In genomic region chr21:46355161-46356004, GRCh38 we compare ENCODE assay signal across 24 cellular contexts. TPM values are rescaled to one million over a fixed set of nuclear protein-coding genes. Genes with fewer than 3 reads are reported as not detected.
DNase-seq lines count a peak whose midpoint lies in the region; ATAC-seq and TF ChIP-seq lines count a peak whose summit lies in the region.
"Had no signal": no experiment of that assay in that cellular context is flagged by ENCODE, and none has a peak within 500 bp of the region (broad histone marks: within the 10 kb centered on the region; RNA-seq: fewer than 3 reads in every experiment).

No MANE protein-coding gene starts in this region.

- TF ChIP-seq CTCF in endothelial cell (IDR thresholded peaks at IDR 0.05; ENCODE audit: unreplicated experiment) (no peak), glutamatergic neuron (IDR thresholded peaks at IDR 0.05; ENCODE audit: partially characterized antibody, unreplicated experiment) (no peak)

- ATAC-seq in T-helper 17 cell: no peak
- ATAC-seq: activated T-helper 17 cell treated with anti-CD3 and anti-CD28 coated beads, Interleukin-2, amount 50 U/mL, for 72 hours; SK-N-SH treated with all-trans-retinoic acid at 6 μM for 48 hours; stimulated activated naive B cell treated with anti-CD40 and anti-IgM and Interleukin-4, amounts not matched to agents 10 μg/mL and 1 μg/mL and 100 μg/mL, for 72 hours had no signal

- peak overlapping the region in 2 of 3 donors; percentile 31 to 85 for H3K27ac Mint-ChIP-seq in IgD-negative memory B cell
- peak overlapping the region; percentile 66 for H3K27ac Mint-ChIP-seq in T-helper 17 cell
- H3K27ac Mint-ChIP-seq in endothelial cell (ENCODE audit: unreplicated experiment): no peak overlapping the region
- no peak overlapping the region for H3K27ac Mint-ChIP-seq in glutamatergic neuron (ENCODE audit: unreplicated experiment)
- H3K27ac Mint-ChIP-seq: activated CD4-positive, alpha-beta memory T cell treated with anti-CD3 and anti-CD28 coated beads for 36 hours; activated T-helper 17 cell treated with anti-CD3 and anti-CD28 coated beads, Interleukin-2, amount 50 U/mL, for 72 hours; CD4-positive, CD25-positive, alpha-beta regulatory T cell had no signal

- peaks cover 4% of the 10 kb centered on the region for H3K36me3 Mint-ChIP-seq in IgD-negative memory B cell
- no peaks in the 10 kb centered on the region for H3K36me3 Mint-ChIP-seq in T-helper 17 cell (ENCODE audit: low read depth)
- H3K36me3 Mint-ChIP-seq in endothelial cell (ENCODE audit: low read depth, unreplicated experiment): peaks cover 37% of the 10 kb centered on the region
- H3K36me3 Mint-ChIP-seq in glutamatergic neuron (ENCODE audit: unreplicated experiment): no peaks in the 10 kb centered on the region

- DNase-seq in T-helper 17 cell (no peak), endothelial cell (ENCODE audit: low spot score) (no peak), glutamatergic neuron (no peak), erythroblast (lab: John Stamatoyannopoulos, UW) (no peak)
- peak; percentile 30 for DNase-seq in stimulated activated CD8-positive, alpha-beta memory T cell treated with anti-CD3 and anti-CD28 coated beads, Interleukin-4, amount 100 ng/mL, for 48 hours
- DNase-seq in stimulated activated naive CD4-positive, alpha-beta T cell treated with Interleukin-2 at 50 U/mL for 16 hours (lab: John Stamatoyannopoulos, UW): no peak
- DNase-seq: activated CD4-positive, alpha-beta memory T cell treated with anti-CD3 and anti-CD28 coated beads for 36 hours; activated CD4-positive, CD25-positive, alpha-beta regulatory T cell; CD4-positive, CD25-positive, alpha-beta regulatory T cell; dermis blood vessel endothelial cell; DMS153; hippocampal formation; lower lobe of right lung; NCI-H1092 treated with DMSO at 0.1 percent for 48 hours; NCI-H2029 treated with DMSO at 0.1 percent for 48 hours; NCI-H446; occipital lobe; stimulated activated naive B cell treated with anti-CD40 and anti-IgM and Interleukin-4, amounts not matched to agents 10 μg/mL and 1 μg/mL and 100 μg/mL, for 72 hours; T1000 had no signal

- no peaks in the 10 kb centered on the region for H3K9me3 Mint-ChIP-seq in IgD-negative memory B cell
- no peaks in the 10 kb centered on the region for H3K9me3 Mint-ChIP-seq in endothelial cell (ENCODE audit: unreplicated experiment)
- no peaks in the 10 kb centered on the region for H3K9me3 Mint-ChIP-seq in glutamatergic neuron (ENCODE audit: unreplicated experiment)
- H3K9me3 Mint-ChIP-seq: activated CD4-positive, alpha-beta memory T cell treated with anti-CD3 and anti-CD28 coated beads for 36 hours; activated T-helper 17 cell treated with anti-CD3 and anti-CD28 coated beads, Interleukin-2, amount 50 U/mL, for 72 hours; CD4-positive, CD25-positive, alpha-beta regulatory T cell; stimulated activated naive B cell treated with anti-CD40 and anti-IgM and Interleukin-4, amounts not matched to agents 10 μg/mL and 1 μg/mL and 100 μg/mL, for 72 hours had no signal

- no peak for TF ChIP-seq POLR2A in erythroblast (IDR thresholded peaks at IDR 0.05; ENCODE audit: low read length)

- no peaks in the 10 kb centered on the region for H3K9me3 ChIP-seq in T-helper 17 cell (ENCODE audit: control insufficient read depth, low read length, poor library complexity, severe bottlenecking)
- H3K9me3 ChIP-seq: lower lobe of right lung, right atrium auricular region, tibial nerve had no signal

- H3K27me3 Mint-ChIP-seq in IgD-negative memory B cell: no peaks in the 10 kb centered on the region
- H3K27me3 Mint-ChIP-seq in T-helper 17 cell: no peaks in the 10 kb centered on the region
- H3K27me3 Mint-ChIP-seq in endothelial cell (ENCODE audit: unreplicated experiment): peaks cover 3% of the 10 kb centered on the region
- no peaks in the 10 kb centered on the region for H3K27me3 Mint-ChIP-seq in glutamatergic neuron (ENCODE audit: unreplicated experiment)
- H3K27me3 Mint-ChIP-seq: activated CD4-positive, alpha-beta memory T cell treated with anti-CD3 and anti-CD28 coated beads for 36 hours; activated T-helper 17 cell treated with anti-CD3 and anti-CD28 coated beads, Interleukin-2, amount 50 U/mL, for 72 hours; CD4-positive, CD25-positive, alpha-beta regulatory T cell; stimulated activated naive B cell treated with anti-CD40 and anti-IgM and Interleukin-4, amounts not matched to agents 10 μg/mL and 1 μg/mL and 100 μg/mL, for 72 hours had no signal

- H3K4me1 Mint-ChIP-seq in IgD-negative memory B cell: peaks cover 10 to 14% (median 13%) of the 10 kb centered on the region in 3 donors
- peaks cover 5% of the 10 kb centered on the region for H3K4me1 Mint-ChIP-seq in T-helper 17 cell
- H3K4me1 Mint-ChIP-seq in endothelial cell (ENCODE audit: unreplicated experiment): no peaks in the 10 kb centered on the region
- no peaks in the 10 kb centered on the region for H3K4me1 Mint-ChIP-seq in glutamatergic neuron (ENCODE audit: low read depth, unreplicated experiment)
- H3K4me1 Mint-ChIP-seq: activated T-helper 17 cell treated with anti-CD3 and anti-CD28 coated beads, Interleukin-2, amount 50 U/mL, for 72 hours; stimulated activated naive B cell treated with anti-CD40 and anti-IgM and Interleukin-4, amounts not matched to agents 10 μg/mL and 1 μg/mL and 100 μg/mL, for 72 hours had no signal

- peak overlapping the region in 3 of 4 donors; percentile 3 to 65 (median 29) for H3K4me3 Mint-ChIP-seq in IgD-negative memory B cell
- no peak overlapping the region for H3K4me3 Mint-ChIP-seq in T-helper 17 cell
- peak overlapping the region; percentile 47 for H3K4me3 Mint-ChIP-seq in endothelial cell (ENCODE audit: unreplicated experiment)
- no peak overlapping the region for H3K4me3 Mint-ChIP-seq in glutamatergic neuron (ENCODE audit: unreplicated experiment)
- H3K4me3 Mint-ChIP-seq: activated CD4-positive, alpha-beta memory T cell treated with anti-CD3 and anti-CD28 coated beads for 36 hours; activated T-helper 17 cell treated with anti-CD3 and anti-CD28 coated beads, Interleukin-2, amount 50 U/mL, for 72 hours; CD4-positive, CD25-positive, alpha-beta regulatory T cell; stimulated activated naive B cell treated with anti-CD40 and anti-IgM and Interleukin-4, amounts not matched to agents 10 μg/mL and 1 μg/mL and 100 μg/mL, for 72 hours had no signal

RNA-seq across cellular contexts. Expression of gene PCNT, which starts 31.4 kb away (rescaled TPM):
- 22.4 TPM for polyA plus RNA-seq in IgD-negative memory B cell
- 10 to 100 TPM; 53.5 to 59.5 TPM for total RNA-seq in T-helper 17 cell
- total RNA-seq in endothelial cell (ENCODE audit: unreplicated experiment): 36.0 TPM
- total RNA-seq in glutamatergic neuron (ENCODE audit: unreplicated experiment): 117 TPM

RNA-seq across cellular contexts. Expression of gene C21orf58, which starts 31.7 kb away (rescaled TPM):
- polyA plus RNA-seq in IgD-negative memory B cell: 1.3 TPM
- 1 to 10 TPM; 3.2 to 5.9 TPM for total RNA-seq in T-helper 17 cell
- total RNA-seq in endothelial cell (ENCODE audit: unreplicated experiment): 5.9 TPM
- 9.7 TPM for total RNA-seq in glutamatergic neuron (ENCODE audit: unreplicated experiment)

Comparison
In these comparisons a context has a peak if more than half of its experiments do, and no peak if none do; other contexts are left out.
1. H3K27ac Mint-ChIP-seq: peak in IgD-negative memory B cell (2 of 3) and T-helper 17 cell (single experiment); none in endothelial cell (single experiment) and glutamatergic neuron (single experiment).
2. H3K4me3 Mint-ChIP-seq: peak in IgD-negative memory B cell (3 of 4) and endothelial cell (single experiment); none in T-helper 17 cell (single experiment) and glutamatergic neuron (single experiment).